In the genomic region with DNA sequence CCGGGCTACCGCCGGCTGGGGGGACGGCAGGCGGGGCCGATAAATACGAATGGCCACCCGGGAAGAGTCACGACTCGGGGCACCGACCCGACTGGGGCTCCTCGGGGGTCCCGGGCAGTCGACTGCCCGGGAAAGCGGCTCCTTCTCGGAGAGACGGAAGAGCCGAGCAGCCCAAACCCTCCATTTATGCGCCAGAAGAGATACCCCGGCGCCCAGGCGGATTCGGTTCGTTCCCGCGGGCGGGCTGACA, we compare ENCODE assay signal across 8 cellular contexts. TPM values are rescaled to one million over a fixed set of nuclear protein-coding genes. Genes with fewer than 3 reads are reported as not detected.
DNase-seq lines count a peak whose midpoint lies in the region; ATAC-seq, FAIRE-seq and TF ChIP-seq lines count a peak whose summit lies in the region.

No MANE protein-coding gene starts in this region.

- H3K36me3 ChIP-seq in iPS DF 6.9 (ENCODE audit: control insufficient read depth, insufficient read depth, low read length), result no peaks in the 10 kb centered on the region

- H3K27ac ChIP-seq in iPS DF 6.9 (ENCODE audit: low read length), result no peak overlapping the region

- CTCF ChIA-PET in activated CD4-positive, alpha-beta memory T cell treated with anti-CD3 and anti-CD28 coated beads, Interleukin-2, amount 10 ng/mL, durations not matched to agents 7 days and 5 days (lab: Charles Lee), result interaction anchor here (1.0 to 3.8 kb wide), 4 partner anchors 12 to 44 kb away, joined by 3 to 20 read pairs (median 7); partner anchors contain the start of gene PAXBP1

- peak overlapping the region; percentile 99 for H3K4me3 ChIP-seq in iPS DF 6.9 (ENCODE audit: low read length)

- no peak for FAIRE-seq in D721Med (lab: Jason Lieb, UNC)
- no peak for FAIRE-seq in H54 (lab: Jason Lieb, UNC)

- peak; percentile 5 for ATAC-seq in GM19025 (IDR thresholded peaks at IDR 0.05; ENCODE audit: low read depth, unreplicated experiment)
- ATAC-seq in HG02938 (IDR thresholded peaks at IDR 0.05; ENCODE audit: unreplicated experiment), result peak; percentile 8

- no peaks in the 10 kb centered on the region for H3K9me3 Mint-ChIP-seq in activated CD4-positive, alpha-beta memory T cell treated with anti-CD3 and anti-CD28 coated beads, Interleukin-2, amount 10 ng/mL, durations not matched to agents 7 days and 5 days
- H3K9me3 Mint-ChIP-seq in stimulated activated naive CD8-positive, alpha-beta T cell treated with anti-CD3 and anti-CD28 coated beads, Interleukin-15, Interleukin-2, amounts not matched to agents 100 ng/mL and 50 ng/mL, for 24 hours, result no peaks in the 10 kb centered on the region

- WGBS in iPS DF 6.9 (ENCODE audit: insufficient coverage, insufficient read length), result no CpG with 5 or more reads among the region's 29 CpGs

- H3K4me1 ChIP-seq in iPS DF 6.9 (ENCODE audit: control insufficient read depth, insufficient read depth, low read length), result no peaks in the 10 kb centered on the region

- POLR2A ChIA-PET in activated CD4-positive, alpha-beta memory T cell treated with anti-CD3 and anti-CD28 coated beads, Interleukin-2, amount 10 ng/mL, durations not matched to agents 7 days and 5 days (lab: Charles Lee), result interaction anchor here (0.7 to 3.8 kb wide), 24 partner anchors 11 to 816 kb away, joined by 3 to 90 read pairs (median 6); partner anchors contain the start of genes CFAP298, PAXBP1, SON and TMEM50B

- peaks cover 22% of the 10 kb centered on the region for H3K36me3 Mint-ChIP-seq in activated CD4-positive, alpha-beta memory T cell treated with anti-CD3 and anti-CD28 coated beads, Interleukin-2, amount 10 ng/mL, durations not matched to agents 7 days and 5 days (ENCODE audit: low read depth)
- peaks cover 20% of the 10 kb centered on the region for H3K36me3 Mint-ChIP-seq in stimulated activated naive CD8-positive, alpha-beta T cell treated with anti-CD3 and anti-CD28 coated beads, Interleukin-15, Interleukin-2, amounts not matched to agents 100 ng/mL and 50 ng/mL, for 24 hours (ENCODE audit: low read depth)

- H3K4me1 Mint-ChIP-seq in activated CD4-positive, alpha-beta memory T cell treated with anti-CD3 and anti-CD28 coated beads, Interleukin-2, amount 10 ng/mL, durations not matched to agents 7 days and 5 days, result peaks cover 41% of the 10 kb centered on the region
- H3K4me1 Mint-ChIP-seq in stimulated activated naive CD8-positive, alpha-beta T cell treated with anti-CD3 and anti-CD28 coated beads, Interleukin-15, Interleukin-2, amounts not matched to agents 100 ng/mL and 50 ng/mL, for 24 hours (ENCODE audit: low read depth), result peaks cover 48% of the 10 kb centered on the region

- DNase-seq in activated CD4-positive, alpha-beta memory T cell treated with anti-CD3 and anti-CD28 coated beads, Interleukin-2, amount 10 ng/mL, durations not matched to agents 7 days and 5 days, result no peak
- DNase-seq in iPS DF 6.9 (ENCODE audit: low read depth, low spot score), result no peak
- no peak for DNase-seq in D721Med (ENCODE audit: insufficient read length, low spot score)
- DNase-seq in H54 (ENCODE audit: insufficient read length, low spot score), result no peak
- no peak for DNase-seq in NCI-H446 treated with DMSO at 0.1 percent for 48 hours (lab: John Stamatoyannopoulos, UW)

- H3K9me3 ChIP-seq in iPS DF 6.9 (ENCODE audit: control insufficient read depth, insufficient read depth, low read length), result no peaks in the 10 kb centered on the region

- H3K27me3 Mint-ChIP-seq in activated CD4-positive, alpha-beta memory T cell treated with anti-CD3 and anti-CD28 coated beads, Interleukin-2, amount 10 ng/mL, durations not matched to agents 7 days and 5 days, result no peaks in the 10 kb centered on the region
- no peaks in the 10 kb centered on the region for H3K27me3 Mint-ChIP-seq in stimulated activated naive CD8-positive, alpha-beta T cell treated with anti-CD3 and anti-CD28 coated beads, Interleukin-15, Interleukin-2, amounts not matched to agents 100 ng/mL and 50 ng/mL, for 24 hours

- H3K4me3 Mint-ChIP-seq in activated CD4-positive, alpha-beta memory T cell treated with anti-CD3 and anti-CD28 coated beads, Interleukin-2, amount 10 ng/mL, durations not matched to agents 7 days and 5 days, result peak overlapping the region; percentile 96
- peak overlapping the region; percentile 91 for H3K4me3 Mint-ChIP-seq in stimulated activated naive CD8-positive, alpha-beta T cell treated with anti-CD3 and anti-CD28 coated beads, Interleukin-15, Interleukin-2, amounts not matched to agents 100 ng/mL and 50 ng/mL, for 24 hours

- peak overlapping the region; percentile 96 for H3K27ac Mint-ChIP-seq in activated CD4-positive, alpha-beta memory T cell treated with anti-CD3 and anti-CD28 coated beads, Interleukin-2, amount 10 ng/mL, durations not matched to agents 7 days and 5 days
- H3K27ac Mint-ChIP-seq in stimulated activated naive CD8-positive, alpha-beta T cell treated with anti-CD3 and anti-CD28 coated beads, Interleukin-15, Interleukin-2, amounts not matched to agents 100 ng/mL and 50 ng/mL, for 24 hours, result peak overlapping the region; percentile 81

- H3K27me3 ChIP-seq in iPS DF 6.9 (ENCODE audit: control insufficient read depth, insufficient read depth, low read length), result no peaks in the 10 kb centered on the region

- no peak for TF ChIP-seq CTCF in D721Med (IDR thresholded peaks at IDR 0.05; ENCODE audit: insufficient read depth, missing control alignments)

- TF ChIP-seq POLR2A in H54 (IDR thresholded peaks at IDR 0.05; ENCODE audit: low read depth, low read length), result no peak

RNA-seq across cellular contexts. Expression of gene SYNJ1, which starts 0.4 kb away (rescaled TPM):
- total RNA-seq in activated CD4-positive, alpha-beta memory T cell treated with anti-CD3 and anti-CD28 coated beads, Interleukin-2, amount 10 ng/mL, durations not matched to agents 7 days and 5 days, result 10 to 100 TPM; 18.7 to 21.8 TPM

RNA-seq across cellular contexts. Expression of gene PAXBP1, which starts 44.2 kb away (rescaled TPM):
- 10 to 100 TPM; 46.1 to 47.9 TPM for total RNA-seq in activated CD4-positive, alpha-beta memory T cell treated with anti-CD3 and anti-CD28 coated beads, Interleukin-2, amount 10 ng/mL, durations not matched to agents 7 days and 5 days
